ENCODE assay signal across 18 cellular contexts in genomic region chr2:241376808-241377207, GRCh38. TPM values are rescaled to one million over a fixed set of nuclear protein-coding genes. Genes with fewer than 3 reads are reported as not detected.
DNase-seq lines count a peak whose midpoint lies in the region; ATAC-seq, FAIRE-seq and TF ChIP-seq lines count a peak whose summit lies in the region.
"Had no signal": no experiment of that assay in that cellular context is flagged by ENCODE, and none has a peak within 500 bp of the region (broad histone marks: within the 10 kb centered on the region; RNA-seq: fewer than 3 reads in every experiment).

No MANE protein-coding gene starts in this region.

- H3K36me3 ChIP-seq in endothelial cell of umbilical vein (ENCODE audit: control insufficient read depth in 2 of 2, extremely low read depth in 1 of 2, insufficient read depth in 2 of 2, low read length in 2 of 2): peaks cover 2 to 9% of the 10 kb centered on the region in 2 experiments
- H3K36me3 ChIP-seq in parathyroid adenoma (ENCODE audit: control insufficient read depth, insufficient read depth, low read length): no peaks in the 10 kb centered on the region

- H3K79me2 ChIP-seq in endothelial cell of umbilical vein (ENCODE audit: control insufficient read depth, insufficient read depth, low read length) (peaks cover 13% of the 10 kb centered on the region), parathyroid adenoma (peaks cover 43% of the 10 kb centered on the region)

- no peak overlapping the region for H3K4me3 Mint-ChIP-seq in activated T-cell treated with anti-CD3 and anti-CD28 coated beads, Interleukin-2, amount 50 U/mL, for 4 hours

- H3K4me1 ChIP-seq in endothelial cell of umbilical vein (ENCODE audit: control insufficient read depth, extremely low read depth, insufficient read depth, low read length): peaks cover 6% of the 10 kb centered on the region
- H3K4me1 ChIP-seq in parathyroid adenoma: peaks cover 66% of the 10 kb centered on the region

- CTCF ChIA-PET in endothelial cell of umbilical vein (lab: Charles Lee): no interaction called here

- no peaks in the 10 kb centered on the region for H4K20me1 ChIP-seq in endothelial cell of umbilical vein (replicated peaks; ENCODE audit: control insufficient read depth, extremely low read depth, insufficient read depth, low read length)

- H3K9me1 ChIP-seq in endothelial cell of umbilical vein (replicated peaks; ENCODE audit: control insufficient read depth, extremely low read depth, insufficient read depth, low read length): no peaks in the 10 kb centered on the region

- no peaks in the 10 kb centered on the region for H3K9me3 Mint-ChIP-seq in activated T-cell treated with anti-CD3 and anti-CD28 coated beads, Interleukin-2, amount 50 U/mL, for 4 hours

- no peaks in the 10 kb centered on the region for H3K27me3 Mint-ChIP-seq in activated T-cell treated with anti-CD3 and anti-CD28 coated beads, Interleukin-2, amount 50 U/mL, for 4 hours (ENCODE audit: low read depth)

- H3K27me3 ChIP-seq in endothelial cell of umbilical vein (ENCODE audit: control insufficient read depth in 2 of 2, insufficient read depth in 2 of 2, low read length in 2 of 2): no peaks in the 10 kb centered on the region
- H3K27me3 ChIP-seq in parathyroid adenoma (ENCODE audit: control insufficient read depth, insufficient read depth, low read length): no peaks in the 10 kb centered on the region

- H3K4me3 ChIP-seq in endothelial cell of umbilical vein (replicated peaks in 1 of 3; ENCODE audit: insufficient read depth in 1 of 3, low read depth in 1 of 3, low read length in 3 of 3) (no peak overlapping the region), parathyroid adenoma (ENCODE audit: low read depth, low read length) (no peak overlapping the region)

- FAIRE-seq in endothelial cell of umbilical vein (lab: Jason Lieb, UNC): peak; percentile 21
- FAIRE-seq: GM12892, GM19239, RCC 7860 had no signal

- intact Hi-C loops in endothelial cell of umbilical vein (cut with micrococcal nuclease): no loop called here

- dilution Hi-C loops in endothelial cell of umbilical vein (cut with MboI; ENCODE audit: extremely low pct_ligation_motif_present, low sequenced_read_pairs): no loop called here

- POLR2A ChIA-PET in endothelial cell of umbilical vein (lab: Charles Lee): no interaction called here

- no peak for TF ChIP-seq CTCF in VCaP (conservative IDR thresholded peaks at IDR 0.05)
- TF ChIP-seq CTCF in endothelial cell of umbilical vein (IDR thresholded peaks at IDR 0.05; ENCODE audit: extremely low read depth in 1 of 2, insufficient read depth in 1 of 2, low read depth in 1 of 2, low read length in 2 of 2): no peak
- no peak for TF ChIP-seq CTCF in parathyroid adenoma (IDR thresholded peaks at IDR 0.05)

- H3K4me1 Mint-ChIP-seq in activated T-cell treated with anti-CD3 and anti-CD28 coated beads, Interleukin-2, amount 50 U/mL, for 4 hours (ENCODE audit: low read depth): peaks cover 3% of the 10 kb centered on the region

- H3K9me3 ChIP-seq in endothelial cell of umbilical vein (replicated peaks; ENCODE audit: control insufficient read depth, insufficient read depth, low read length) (no peaks in the 10 kb centered on the region), parathyroid adenoma (ENCODE audit: control insufficient read depth, low read length) (no peaks in the 10 kb centered on the region)

- peaks cover 10% of the 10 kb centered on the region for H3K36me3 Mint-ChIP-seq in activated T-cell treated with anti-CD3 and anti-CD28 coated beads, Interleukin-2, amount 50 U/mL, for 4 hours (ENCODE audit: insufficient read depth)

- H3K9ac ChIP-seq in endothelial cell of umbilical vein (replicated peaks; ENCODE audit: extremely low read depth, insufficient read depth, low read length): no peak overlapping the region
- H3K9ac ChIP-seq in parathyroid adenoma: no peak overlapping the region

- TF ChIP-seq POLR2A in endothelial cell of umbilical vein (IDR thresholded peaks at IDR 0.05; ENCODE audit: low read depth, low read length): no peak

- no peak overlapping the region for H3K4me2 ChIP-seq in endothelial cell of umbilical vein (ENCODE audit: insufficient read depth, low read length)
- peak overlapping the region; percentile 53 for H3K4me2 ChIP-seq in parathyroid adenoma (ENCODE audit: low read length)

- BruUV-seq in endothelial cell of umbilical vein (replicated peaks; lab: Mats Ljungman, UMichigan): no TSS peak

- peak overlapping the region; percentile 84 for H3K27ac ChIP-seq in VCaP
- no peak overlapping the region for H3K27ac ChIP-seq in endothelial cell of umbilical vein (ENCODE audit: insufficient read depth, low read depth, low read length)
- peak overlapping the region; percentile 86 for H3K27ac ChIP-seq in parathyroid adenoma

- H2AFZ ChIP-seq in endothelial cell of umbilical vein (ENCODE audit: low read depth, low read length): no peak overlapping the region
- no peak overlapping the region for H2AFZ ChIP-seq in parathyroid adenoma

- no peak for ATAC-seq in activated T-cell treated with anti-CD3 and anti-CD28 coated beads, Interleukin-2, amount 50 U/mL, for 4 hours
- ATAC-seq in GM21447 (IDR thresholded peaks at IDR 0.05; ENCODE audit: unreplicated experiment): no peak
- ATAC-seq: HCT116 had no signal

- peak; percentile 18 for DNase-seq in EL
- no peak for DNase-seq in endothelial cell of umbilical vein (ENCODE audit: low read depth, low spot score)
- no peak for DNase-seq in NCI-H187 (lab: John Stamatoyannopoulos, UW)
- no peak for DNase-seq in NOMO-1 treated with DMSO at 0.1 percent for 48 hours (lab: John Stamatoyannopoulos, UW; ENCODE audit: unreplicated experiment)
- no peak for DNase-seq in activated T-cell treated with anti-CD3 and anti-CD28 coated beads, Interleukin-2, amount 50 U/mL, for 4 hours
- DNase-seq: C1 segment of cervical spinal cord, DMS153, NCI-H1092, NCI-H1694, NCI-H446 treated with DMSO at 0.1 percent for 48 hours, NCI-H82 had no signal

TF ChIP-seq in endothelial cell of umbilical vein, 7 proteins besides CTCF, POLR2A, EP300 and RAD21:
- TF ChIP-seq MAX (IDR thresholded peaks at IDR 0.05; ENCODE audit: insufficient read depth, insufficient read length) (no peak), POLR2AphosphoS5 (IDR thresholded peaks at IDR 0.05; ENCODE audit: insufficient read depth, low read depth, low read length) (no peak), JUN (IDR thresholded peaks at IDR 0.05; ENCODE audit: borderline replicate concordance, insufficient read depth, insufficient read length, low read depth) (no peak), MYC (IDR thresholded peaks at IDR 0.05; ENCODE audit: low read depth, low read length) (no peak), EZH2 (IDR thresholded peaks at IDR 0.05; ENCODE audit: borderline replicate concordance, low read depth, low read length, severe bottlenecking) (no peak), GATA2 (IDR thresholded peaks at IDR 0.05; ENCODE audit: insufficient read depth, insufficient read length, low read depth, low read length) (no peak), FOS (IDR thresholded peaks at IDR 0.05; ENCODE audit: borderline replicate concordance, insufficient read depth, low read length) (no peak)
TF ChIP-seq in endothelial cell of umbilical vein: peak in this region for 0.

RNA-seq across cellular contexts. Expression of gene FARP2, which starts 20.7 kb away (rescaled TPM):
- total RNA-seq in endothelial cell of umbilical vein: 40.6 and 45.3 TPM in 2 replicates
- polyA plus RNA-seq in endothelial cell of umbilical vein: 15.3 and 17.9 TPM in 2 replicates
- polyA plus RNA-seq in endothelial cell of umbilical vein (2011; cell fraction: cytosol; rRNA removed): 13.9 and 15.9 TPM in 2 replicates
- 41.7 and 49.8 TPM in 2 replicates for polyA plus RNA-seq in endothelial cell of umbilical vein (2011; cell fraction: nucleus; rRNA removed)
- polyA plus RNA-seq in endothelial cell of umbilical vein (2012): 29.4 and 36.7 TPM in 2 replicates
- polyA minus RNA-seq in endothelial cell of umbilical vein: 62.7 and 67.7 TPM in 2 replicates
- polyA minus RNA-seq in endothelial cell of umbilical vein (2011; cell fraction: cytosol; rRNA and poly(A)+ RNA removed): 17.2 TPM
- 56.5 and 61.3 TPM in 2 replicates for polyA minus RNA-seq in endothelial cell of umbilical vein (2011; cell fraction: nucleus; rRNA and poly(A)+ RNA removed)
- total RNA-seq in activated T-cell treated with anti-CD3 and anti-CD28 coated beads, Interleukin-2, amount 50 U/mL, for 4 hours: 10 to 100 TPM; 29.5 to 35.6 (median 30.3) TPM
